In genomic region chr1:201126832-201127754, GRCh38 we compare ENCODE assay signal across 11 cellular contexts. TPM values are rescaled to one million over a fixed set of nuclear protein-coding genes. Genes with fewer than 3 reads are reported as not detected.
A peak's percentile ranks its signal among the peaks of the same experiment; 100 is the strongest.
DNase-seq lines count a peak whose midpoint lies in the region; ATAC-seq and TF ChIP-seq lines count a peak whose summit lies in the region.
"Had no signal": no experiment of that assay in that cellular context is flagged by ENCODE, and none has a peak within 500 bp of the region (broad histone marks: within the 10 kb centered on the region; RNA-seq: fewer than 3 reads in every experiment).

TSS of gene ASCL5 (minus strand) at chr1:201127184. CDS start at chr1:201115372, 11,812 bp downstream.

- H3K27me3 ChIP-seq in NT2/D1 (ENCODE audit: insufficient read depth, insufficient read length) (peaks cover 5% of the 10 kb centered on the region), smooth muscle cell (ENCODE audit: low read depth) (no peaks in the 10 kb centered on the region)

- ATAC-seq in GM21825 (IDR thresholded peaks at IDR 0.05; ENCODE audit: unreplicated experiment) = no peak

- H3K9me3 ChIP-seq in NT2/D1 (ENCODE audit: insufficient read depth, low read length) = peaks cover 5% of the 10 kb centered on the region; the same call in 1 of the 2 replicates
- H3K9me3 ChIP-seq in smooth muscle cell (replicated peaks; ENCODE audit: low read depth) = no peaks in the 10 kb centered on the region
- H3K9me3 ChIP-seq: tibial artery had no signal

- H3K9ac ChIP-seq in NT2/D1 (ENCODE audit: insufficient read length, low read depth) = peak within 1 kb of the TSS; percentile 2
- H3K9ac ChIP-seq in smooth muscle cell (ENCODE audit: low read depth) = no peak within 1 kb of the TSS

- no peaks in the 10 kb centered on the region for H3F3A ChIP-seq in smooth muscle cell (ENCODE audit: low read depth)

- H3K36me3 ChIP-seq in NT2/D1 (ENCODE audit: insufficient read depth, insufficient read length, low read length) = no peaks in the 10 kb centered on the region
- H3K36me3 ChIP-seq in smooth muscle cell (ENCODE audit: low read depth) = no peaks in the 10 kb centered on the region
- H3K36me3 ChIP-seq: tibial artery had no signal

- H3K4me1 ChIP-seq in NT2/D1 (ENCODE audit: insufficient read depth, insufficient read length) (peaks cover 14% of the 10 kb centered on the region), smooth muscle cell (ENCODE audit: low read depth) (peaks cover 6% of the 10 kb centered on the region)
- H3K4me1 ChIP-seq: tibial artery had no signal

- TF ChIP-seq CTCF in smooth muscle cell (IDR thresholded peaks at IDR 0.05; ENCODE audit: borderline replicate concordance, insufficient read depth, poor library complexity, severe bottlenecking) = no peak

- peak; percentile 28 for DNase-seq in DMS 273 (lab: John Stamatoyannopoulos, UW; ENCODE audit: unreplicated experiment)
- DNase-seq in DMS 273 treated with DMSO at 0.1 percent for 48 hours (lab: John Stamatoyannopoulos, UW) = no peak
- DNase-seq in NT2/D1 (ENCODE audit: low read depth, low spot score) = no peak
- DNase-seq in glomerular visceral epithelial cell (ENCODE audit: extremely low spot score) = peak; percentile 79
- DNase-seq in smooth muscle cell (lab: John Stamatoyannopoulos, UW; ENCODE audit: unreplicated experiment) = no peak
- no peak for DNase-seq in GM19240 (ENCODE audit: insufficient read length, low spot score)
- DNase-seq in stimulated activated CD4-positive, alpha-beta T cell treated with anti-CD3 and anti-CD28 coated beads, Interleukin-2, amount 100 ng/mL, for 24 hours = no peak
- DNase-seq: NCI-H2171, tibial artery had no signal

- H3K4me2 ChIP-seq in smooth muscle cell = peak within 1 kb of the TSS; percentile 12

- H3K27ac ChIP-seq in smooth muscle cell (ENCODE audit: low read depth) = peak within 1 kb of the TSS; percentile 78
- H3K27ac ChIP-seq: 22Rv1, tibial artery had no signal

- no peak within 1 kb of the TSS for H2AFZ ChIP-seq in smooth muscle cell (ENCODE audit: low read depth)

- H3K4me3 ChIP-seq in NT2/D1 (ENCODE audit: insufficient read length, low read depth) (no peak within 1 kb of the TSS), smooth muscle cell (no peak within 1 kb of the TSS)
- H3K4me3 ChIP-seq: tibial artery had no signal

- no peaks in the 10 kb centered on the region for H4K20me1 ChIP-seq in smooth muscle cell (ENCODE audit: low read depth)

- H3K79me2 ChIP-seq in smooth muscle cell (ENCODE audit: low read depth) = no peaks in the 10 kb centered on the region

- WGBS in smooth muscle cell (ENCODE audit: low lambda C conversion rate) = 75% methylated on average over 24 of the region's 24 CpGs

RNA-seq across cellular contexts. Expression of gene ASCL5, which starts in this region (rescaled TPM):
- total RNA-seq in smooth muscle cell = not detected in 2 replicates
- polyA plus RNA-seq in smooth muscle cell = 0.12 TPM in 1 of 2 replicates, not detected in the other

Comparison
In these comparisons a context has a peak if more than half of its experiments do, and no peak if none do; other contexts are left out.
1. DNase-seq: peak in DMS 273 (single experiment) and glomerular visceral epithelial cell (single experiment); none in DMS 273 treated with DMSO at 0.1 percent for 48 hours (single experiment), NT2/D1 (single experiment), smooth muscle cell (single experiment), GM19240 (single experiment) and stimulated activated CD4-positive, alpha-beta T cell treated with anti-CD3 and anti-CD28 coated beads, Interleukin-2, amount 100 ng/mL, for 24 hours (0 of 2).